ENCODE assay signal across 22 cellular contexts in genomic region chr3:40810813-40811212, GRCh38.
"Had no signal": no experiment of that assay in that cellular context is flagged by ENCODE, and none has a peak within 500 bp of the region (broad histone marks: within the 10 kb centered on the region; RNA-seq: fewer than 3 reads in every experiment).

No MANE protein-coding gene starts in this region.

- H3K4me3 ChIP-seq: coronary artery, dorsolateral prefrontal cortex, esophagus muscularis mucosa, gastrocnemius medialis, heart right ventricle, left lung, lower lobe of right lung, mucosa of descending colon had no signal

- ATAC-seq: foreskin keratinocyte, gastrocnemius medialis, heart right ventricle, left cardiac atrium, left lung, left ventricle myocardium superior, lower lobe of right lung, mucosa of descending colon had no signal

- DNase-seq: dermis blood vessel endothelial cell; dorsolateral prefrontal cortex; effector CD4-positive, alpha-beta T cell; effector memory CD4-positive, alpha-beta T cell; foreskin keratinocyte; gastrocnemius medialis; glutamatergic neuron; head of caudate nucleus; heart right ventricle; hippocampal formation; left cardiac atrium; left lung; left ventricle myocardium superior; lower lobe of right lung; mesenchymal stem cell; mucosa of descending colon; naive B cell had no signal

- H3K4me3 Mint-ChIP-seq: mesothelial cell of epicardium, naive B cell had no signal

- H3K36me3 ChIP-seq: esophagus muscularis mucosa, gastrocnemius medialis, heart right ventricle, left lung, lower lobe of right lung had no signal

- H3K27ac ChIP-seq: coronary artery, dorsolateral prefrontal cortex, esophagus muscularis mucosa, foreskin keratinocyte, gastrocnemius medialis, heart right ventricle, left lung, lower lobe of right lung had no signal

- H3K4me1 Mint-ChIP-seq: mesothelial cell of epicardium, naive B cell had no signal

- H3K27me3 ChIP-seq: dorsolateral prefrontal cortex, esophagus muscularis mucosa, gastrocnemius medialis, heart right ventricle, left lung had no signal

- H3K27ac Mint-ChIP-seq: mesothelial cell of epicardium had no signal

- H3K4me1 ChIP-seq: esophagus muscularis mucosa, foreskin keratinocyte, gastrocnemius medialis, heart right ventricle, left lung, lower lobe of right lung had no signal

- FAIRE-seq: endothelial cell of umbilical vein, keratinocyte had no signal
